In the genomic region with DNA sequence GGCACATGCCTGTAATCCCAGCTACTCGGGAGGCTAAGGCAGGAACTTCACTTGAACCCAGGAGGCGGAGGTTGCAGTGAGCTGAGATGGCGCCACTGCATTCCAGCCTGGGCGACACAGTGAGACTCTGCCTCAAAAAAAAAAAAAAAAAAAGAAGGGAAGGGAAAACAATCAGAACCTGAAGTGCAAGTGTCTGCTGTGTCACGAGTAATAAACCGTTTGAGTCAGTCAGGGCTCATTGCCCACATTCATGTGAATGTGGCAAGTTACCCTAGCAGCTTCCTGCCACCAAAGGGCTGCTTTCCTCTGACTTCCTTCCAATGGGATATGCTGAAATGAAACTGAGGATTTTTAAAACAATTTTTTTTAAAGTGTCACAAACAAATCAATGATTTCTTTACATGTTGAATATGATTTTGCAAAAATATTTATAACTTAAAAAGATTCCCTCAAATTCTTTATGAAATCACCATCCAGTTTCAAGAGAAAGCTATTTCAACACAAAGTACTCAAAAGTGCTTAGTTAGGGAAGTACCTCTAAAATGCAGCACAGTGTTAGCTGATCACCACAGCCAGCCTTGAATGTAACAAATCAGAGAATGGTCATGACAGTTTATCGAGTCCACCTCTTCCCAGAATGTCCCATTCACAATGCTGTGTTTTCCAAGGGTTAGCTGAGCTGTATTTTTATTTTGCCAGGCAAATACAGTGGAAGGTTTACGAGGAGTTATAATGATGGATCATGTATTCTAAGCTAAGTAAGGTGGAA, we compare ENCODE assay signal across 8 cellular contexts.
DNase-seq lines count a peak whose midpoint lies in the region; ATAC-seq and TF ChIP-seq lines count a peak whose summit lies in the region.

No MANE protein-coding gene starts in this region.

- peaks cover 0 to 21% (median 10%) of the 10 kb centered on the region in 4 donors for H3K4me1 ChIP-seq in tibial artery

- peaks cover 0 to 11% (median 0%) of the 10 kb centered on the region in 3 donors for H3K9me3 ChIP-seq in tibial artery

- H3K4me3 ChIP-seq in AG04449 (ENCODE audit: low read depth, low read length) (no peak overlapping the region), tibial artery (peak overlapping the region in 1 of 2 donors; percentile 0)

- POLR2A ChIA-PET in AG04449 (lab: Yijun Ruan, JAX), result no interaction called here

- ATAC-seq in GM18907 (IDR thresholded peaks at IDR 0.05; ENCODE audit: unreplicated experiment) (peak; percentile 76), HG03025 (IDR thresholded peaks at IDR 0.05; ENCODE audit: low FRiP score, unreplicated experiment) (no peak)

- intact Hi-C loops in tibial artery (cut with DNase I; ENCODE audit: low total_unique reads), result no loop called here

- CTCF ChIA-PET in AG04449 (lab: Yijun Ruan, JAX), result interaction anchor here (0.6 kb wide), 1 partner anchor 316 kb away, joined by 3 read pairs; no protein-coding TSS in a partner anchor

- H3K27me3 ChIP-seq in tibial artery, result no peaks in the 10 kb centered on the region

- DNase-seq in AG04449 (ENCODE audit: low read depth, low spot score), result peak; percentile 28
- peak; percentile 87 for DNase-seq in LoVo (ENCODE audit: low spot score)
- DNase-seq in amygdala (lab: John Stamatoyannopoulos, UW), result peak in 33 of 56 donors; percentile 5 to 69 (median 24)
- peak; percentile 65 for DNase-seq in iris pigment epithelial cell (ENCODE audit: low read depth)
- DNase-seq in tibial artery, result peak; percentile 86 to 87
- DNase-seq in activated CD4-positive, CD25-positive, alpha-beta regulatory T cell treated with anti-CD3 and anti-CD28 coated beads, Interleukin-2, amount 50 U/mL, for 72 hours, result no peak

- TF ChIP-seq CTCF in AG04449 (IDR thresholded peaks at IDR 0.05; ENCODE audit: insufficient read depth, low read length, missing control alignments) (no peak), tibial artery (IDR thresholded peaks at IDR 0.05) (no peak)

- peak overlapping the region; percentile 80 for H3K27ac ChIP-seq in tibial artery

- peaks cover 30 to 35% (median 34%) of the 10 kb centered on the region in 3 donors for H3K36me3 ChIP-seq in tibial artery
